13 cellular contexts compared by ENCODE assay signal in genomic region chr14:59583755-59584154, GRCh38. TPM values are rescaled to one million over a fixed set of nuclear protein-coding genes. Genes with fewer than 3 reads are reported as not detected.
DNase-seq lines count a peak whose midpoint lies in the region; ATAC-seq, FAIRE-seq and TF ChIP-seq lines count a peak whose summit lies in the region.
"Had no signal": no experiment of that assay in that cellular context is flagged by ENCODE, and none has a peak within 500 bp of the region (broad histone marks: within the 10 kb centered on the region; RNA-seq: fewer than 3 reads in every experiment).

No MANE protein-coding gene starts in this region.

- H3K4me1 ChIP-seq in astrocyte (ENCODE audit: insufficient read depth, low read length) (peaks cover 19% of the 10 kb centered on the region), left lung (peaks cover 0 to 6% of the 10 kb centered on the region in 2 donors)

- FAIRE-seq in HTR-8/SVneo (lab: Jason Lieb, UNC) (peak; percentile 89), astrocyte (lab: Jason Lieb, UNC) (peak; percentile 60), GM12892 (lab: Jason Lieb, UNC) (no peak)

- H3K27me3 ChIP-seq in astrocyte (ENCODE audit: insufficient read depth, low read length) (no peaks in the 10 kb centered on the region), left lung (no peaks in the 10 kb centered on the region)

- H3K9me3 Mint-ChIP-seq in astrocyte (ENCODE audit: unreplicated experiment), result no peaks in the 10 kb centered on the region
- H3K9me3 Mint-ChIP-seq in activated naive CD8-positive, alpha-beta T cell treated with anti-CD3 and anti-CD28 coated beads for 36 hours, result peaks cover 2% of the 10 kb centered on the region
- H3K9me3 Mint-ChIP-seq: activated CD4-positive, alpha-beta T cell treated with anti-CD3 and anti-CD28 coated beads, Interleukin-2, amount 10 ng/mL, durations not matched to agents 24 days and 14 days had no signal

- ATAC-seq in left lung (peak; percentile 79), HG03097 (IDR thresholded peaks at IDR 0.05; ENCODE audit: low FRiP score, unreplicated experiment) (no peak)
- ATAC-seq: left colon had no signal

- H3K4me3 ChIP-seq in astrocyte (ENCODE audit: insufficient read depth, low read depth, low read length), result no peak overlapping the region
- H3K4me3 ChIP-seq in left lung, result no peak overlapping the region

- no peaks in the 10 kb centered on the region for H4K20me1 ChIP-seq in astrocyte (ENCODE audit: insufficient read depth, low read length)

- H3K79me2 ChIP-seq in astrocyte (ENCODE audit: insufficient read depth, low read length), result no peaks in the 10 kb centered on the region

- H3K4me2 ChIP-seq in astrocyte (ENCODE audit: low read length), result no peak overlapping the region

- peak overlapping the region; percentile 39 for H2AFZ ChIP-seq in astrocyte (ENCODE audit: low read depth, low read length)

- DNase-seq in Daoy (ENCODE audit: low read depth), result peak; percentile 31
- DNase-seq in HTR-8/SVneo (ENCODE audit: insufficient read length, low spot score), result peak; percentile 59
- peak; percentile 44 for DNase-seq in astrocyte (ENCODE audit: low read depth)
- peak in 1 of 2 donors; percentile 35 for DNase-seq in left lung
- no peak for DNase-seq in GM12892 (ENCODE audit: insufficient read length)
- no peak for DNase-seq in NCI-H2081 treated with DMSO at 0.1 percent for 48 hours (lab: John Stamatoyannopoulos, UW)
- no peak for DNase-seq in activated naive CD8-positive, alpha-beta T cell treated with anti-CD3 and anti-CD28 coated beads for 36 hours
- DNase-seq: activated CD4-positive, alpha-beta T cell treated with anti-CD3 and anti-CD28 coated beads, Interleukin-2, amount 10 ng/mL, durations not matched to agents 24 days and 14 days; left colon; NCI-H1417 treated with DMSO at 0.1 percent for 48 hours had no signal

- no peaks in the 10 kb centered on the region for H3K27me3 Mint-ChIP-seq in astrocyte (ENCODE audit: low read depth, unreplicated experiment)
- peaks cover 4% of the 10 kb centered on the region for H3K27me3 Mint-ChIP-seq in activated naive CD8-positive, alpha-beta T cell treated with anti-CD3 and anti-CD28 coated beads for 36 hours
- H3K27me3 Mint-ChIP-seq: activated CD4-positive, alpha-beta T cell treated with anti-CD3 and anti-CD28 coated beads, Interleukin-2, amount 10 ng/mL, durations not matched to agents 24 days and 14 days had no signal

- H3K36me3 Mint-ChIP-seq in astrocyte (ENCODE audit: low read depth, unreplicated experiment), result no peaks in the 10 kb centered on the region
- H3K36me3 Mint-ChIP-seq in activated naive CD8-positive, alpha-beta T cell treated with anti-CD3 and anti-CD28 coated beads for 36 hours, result no peaks in the 10 kb centered on the region
- H3K36me3 Mint-ChIP-seq: activated naive CD8-positive, alpha-beta T cell had no signal

- TF ChIP-seq CTCF in astrocyte (IDR thresholded peaks at IDR 0.05; ENCODE audit: insufficient read depth, low read depth, low read length), result peak; percentile 10
- no peak for TF ChIP-seq CTCF in left lung (IDR thresholded peaks at IDR 0.05)

- TF ChIP-seq POLR2A in GM12892 (IDR thresholded peaks at IDR 0.05; ENCODE audit: low read depth, low read length), result no peak

- H3K4me3 Mint-ChIP-seq in astrocyte (ENCODE audit: unreplicated experiment), result no peak overlapping the region
- H3K4me3 Mint-ChIP-seq in activated naive CD8-positive, alpha-beta T cell treated with anti-CD3 and anti-CD28 coated beads for 36 hours, result no peak overlapping the region
- H3K4me3 Mint-ChIP-seq: activated CD4-positive, alpha-beta T cell treated with anti-CD3 and anti-CD28 coated beads, Interleukin-2, amount 10 ng/mL, durations not matched to agents 24 days and 14 days; activated naive CD8-positive, alpha-beta T cell had no signal

- intact Hi-C loops in left lung (cut with DNase I), result no loop called here

- H3K9me3 ChIP-seq in astrocyte (ENCODE audit: insufficient read depth, low read depth, low read length) (no peaks in the 10 kb centered on the region), left lung (no peaks in the 10 kb centered on the region)

- H3K27ac ChIP-seq in astrocyte (ENCODE audit: low read depth, low read length) (no peak overlapping the region), left lung (no peak overlapping the region)

- no peak overlapping the region for H3K9ac ChIP-seq in astrocyte (ENCODE audit: low read length)

- H3K4me1 Mint-ChIP-seq in astrocyte (ENCODE audit: low read depth, unreplicated experiment), result peaks cover 2% of the 10 kb centered on the region
- peaks cover 9% of the 10 kb centered on the region for H3K4me1 Mint-ChIP-seq in activated naive CD8-positive, alpha-beta T cell treated with anti-CD3 and anti-CD28 coated beads for 36 hours

- no peak overlapping the region for H3K27ac Mint-ChIP-seq in astrocyte (ENCODE audit: unreplicated experiment)
- H3K27ac Mint-ChIP-seq in activated naive CD8-positive, alpha-beta T cell treated with anti-CD3 and anti-CD28 coated beads for 36 hours, result no peak overlapping the region
- H3K27ac Mint-ChIP-seq: activated CD4-positive, alpha-beta T cell treated with anti-CD3 and anti-CD28 coated beads, Interleukin-2, amount 10 ng/mL, durations not matched to agents 24 days and 14 days; activated naive CD8-positive, alpha-beta T cell had no signal

- no peaks in the 10 kb centered on the region for H3K36me3 ChIP-seq in astrocyte (ENCODE audit: insufficient read depth, low read length)
- H3K36me3 ChIP-seq in left lung, result no peaks in the 10 kb centered on the region

RNA-seq across cellular contexts. Expression of gene CCDC175, which starts 7.1 kb away (rescaled TPM):
- 0.12 TPM in 1 of 2 replicates, not detected in the other for total RNA-seq in Daoy (2014; rRNA removed; shearing (Covaris generic))
- total RNA-seq in astrocyte, result not detected in 2 replicates
- not detected for total RNA-seq in left lung
- polyA plus RNA-seq in GM12892 (2012; ENCODE audit: missing spikeins), result not detected
- not detected for total RNA-seq in activated naive CD8-positive, alpha-beta T cell treated with anti-CD3 and anti-CD28 coated beads for 36 hours
- total RNA-seq: activated CD4-positive, alpha-beta T cell treated with anti-CD3 and anti-CD28 coated beads, Interleukin-2, amount 10 ng/mL, durations not matched to agents 24 days and 14 days had no signal
- polyA plus RNA-seq: esophagus had no signal

Comparison
In these comparisons a context has a peak if more than half of its experiments do, and no peak if none do; other contexts are left out.
1. DNase-seq: peak in Daoy (single experiment), HTR-8/SVneo (single experiment) and astrocyte (single experiment); none in GM12892 (single experiment), NCI-H2081 treated with DMSO at 0.1 percent for 48 hours (single experiment) and activated naive CD8-positive, alpha-beta T cell treated with anti-CD3 and anti-CD28 coated beads for 36 hours (single experiment).